Comparison of ENCODE assay signal across 21 cellular contexts in genomic region chr12:108321688-108322087, GRCh38. TPM values are rescaled to one million over a fixed set of nuclear protein-coding genes. Genes with fewer than 3 reads are reported as not detected.
"Had no signal": no experiment of that assay in that cellular context is flagged by ENCODE, and none has a peak within 500 bp of the region (broad histone marks: within the 10 kb centered on the region; RNA-seq: fewer than 3 reads in every experiment).

No MANE protein-coding gene starts in this region.

- H3K9me3 ChIP-seq: gastrocnemius medialis, spleen, tibial nerve had no signal

- H3K4me3 Mint-ChIP-seq: activated CD4-positive, alpha-beta memory T cell treated with anti-CD3 and anti-CD28 coated beads, Interleukin-2, amount 10 ng/mL, durations not matched to agents 7 days and 5 days; activated CD4-positive, alpha-beta T cell treated with anti-CD3 and anti-CD28 coated beads, Interleukin-2, amount 10 ng/mL, durations not matched to agents 7 days and 5 days; activated naive CD4-positive, alpha-beta T cell treated with anti-CD3 and anti-CD28 coated beads, Interleukin-2, amount 50 U/mL, for 24 hours; activated T-cell treated with anti-CD3 and anti-CD28 coated beads, Interleukin-2, amount 50 U/mL, for 24 hours; activated T-helper 17 cell treated with anti-CD3 and anti-CD28 coated beads, Interleukin-2, amount 50 U/mL, for 72 hours; mesothelial cell of epicardium; naive B cell; neural crest cell; T-helper 17 cell had no signal

- H3K27ac ChIP-seq: gastrocnemius medialis, tibial nerve had no signal

- H3K36me3 Mint-ChIP-seq: activated naive CD4-positive, alpha-beta T cell treated with anti-CD3 and anti-CD28 coated beads, Interleukin-2, amount 50 U/mL, for 24 hours; mesothelial cell of epicardium; naive B cell had no signal

- H3K27me3 ChIP-seq: gastrocnemius medialis, tibial nerve had no signal

- H3K4me1 Mint-ChIP-seq: activated T-helper 17 cell treated with anti-CD3 and anti-CD28 coated beads, Interleukin-2, amount 50 U/mL, for 72 hours; mesothelial cell of epicardium had no signal

- H3K4me1 ChIP-seq: gastrocnemius medialis had no signal

- H3K9me3 Mint-ChIP-seq: activated CD4-positive, alpha-beta memory T cell treated with anti-CD3 and anti-CD28 coated beads, Interleukin-2, amount 10 ng/mL, durations not matched to agents 7 days and 5 days; activated naive CD4-positive, alpha-beta T cell treated with anti-CD3 and anti-CD28 coated beads, Interleukin-2, amount 50 U/mL, for 24 hours; activated T-cell treated with anti-CD3 and anti-CD28 coated beads, Interleukin-2, amount 50 U/mL, for 24 hours; activated T-helper 17 cell treated with anti-CD3 and anti-CD28 coated beads, Interleukin-2, amount 50 U/mL, for 72 hours; mesothelial cell of epicardium; neural crest cell had no signal

- H3K27ac Mint-ChIP-seq: activated CD4-positive, alpha-beta memory T cell treated with anti-CD3 and anti-CD28 coated beads, Interleukin-2, amount 10 ng/mL, durations not matched to agents 7 days and 5 days; activated CD4-positive, alpha-beta T cell treated with anti-CD3 and anti-CD28 coated beads, Interleukin-2, amount 10 ng/mL, durations not matched to agents 7 days and 5 days; activated naive CD4-positive, alpha-beta T cell treated with anti-CD3 and anti-CD28 coated beads, Interleukin-2, amount 50 U/mL, for 24 hours; activated T-cell treated with anti-CD3 and anti-CD28 coated beads, Interleukin-2, amount 50 U/mL, for 24 hours; activated T-helper 17 cell treated with anti-CD3 and anti-CD28 coated beads, Interleukin-2, amount 50 U/mL, for 72 hours; mesothelial cell of epicardium; naive B cell; T-helper 17 cell had no signal

- H3K27me3 Mint-ChIP-seq: activated naive CD4-positive, alpha-beta T cell treated with anti-CD3 and anti-CD28 coated beads, Interleukin-2, amount 50 U/mL, for 24 hours had no signal

- H3K36me3 ChIP-seq: gastrocnemius medialis, spleen, tibial nerve had no signal

- H3K4me3 ChIP-seq: gastrocnemius medialis, spleen, tibial nerve had no signal

- DNase-seq: activated CD4-positive, alpha-beta memory T cell treated with anti-CD3 and anti-CD28 coated beads, Interleukin-2, amount 10 ng/mL, durations not matched to agents 7 days and 5 days; activated CD4-positive, alpha-beta T cell treated with anti-CD3 and anti-CD28 coated beads for 1 hour; activated CD4-positive, alpha-beta T cell treated with anti-CD3 and anti-CD28 coated beads, Interleukin-2, amount 10 ng/mL, durations not matched to agents 7 days and 5 days; activated CD8-positive, alpha-beta memory T cell treated with anti-CD3 and anti-CD28 coated beads, Interleukin-2, amount 50 U/mL, for 48 hours; activated T-cell treated with anti-CD3 and anti-CD28 coated beads, Interleukin-2, amount 50 U/mL, for 24 hours; effector CD8-positive, alpha-beta T cell; gastrocnemius medialis; hippocampal formation; kidney; left colon; mammary epithelial cell; naive B cell; right cardiac atrium; spleen; stimulated activated naive CD4-positive, alpha-beta T cell treated with Interleukin-2 at 50 U/mL for 16 hours; T-helper 17 cell had no signal

RNA-seq across cellular contexts. Expression of gene CMKLR1, which starts 17.4 kb away (rescaled TPM):
- total RNA-seq: activated CD4-positive, alpha-beta memory T cell treated with anti-CD3 and anti-CD28 coated beads, Interleukin-2, amount 10 ng/mL, durations not matched to agents 7 days and 5 days; activated CD4-positive, alpha-beta T cell treated with anti-CD3 and anti-CD28 coated beads, Interleukin-2, amount 10 ng/mL, durations not matched to agents 7 days and 5 days; activated T-helper 17 cell treated with anti-CD3 and anti-CD28 coated beads, Interleukin-2, amount 50 U/mL, for 72 hours had no signal
- polyA plus RNA-seq: mammary epithelial cell had no signal
